In the genomic region with DNA sequence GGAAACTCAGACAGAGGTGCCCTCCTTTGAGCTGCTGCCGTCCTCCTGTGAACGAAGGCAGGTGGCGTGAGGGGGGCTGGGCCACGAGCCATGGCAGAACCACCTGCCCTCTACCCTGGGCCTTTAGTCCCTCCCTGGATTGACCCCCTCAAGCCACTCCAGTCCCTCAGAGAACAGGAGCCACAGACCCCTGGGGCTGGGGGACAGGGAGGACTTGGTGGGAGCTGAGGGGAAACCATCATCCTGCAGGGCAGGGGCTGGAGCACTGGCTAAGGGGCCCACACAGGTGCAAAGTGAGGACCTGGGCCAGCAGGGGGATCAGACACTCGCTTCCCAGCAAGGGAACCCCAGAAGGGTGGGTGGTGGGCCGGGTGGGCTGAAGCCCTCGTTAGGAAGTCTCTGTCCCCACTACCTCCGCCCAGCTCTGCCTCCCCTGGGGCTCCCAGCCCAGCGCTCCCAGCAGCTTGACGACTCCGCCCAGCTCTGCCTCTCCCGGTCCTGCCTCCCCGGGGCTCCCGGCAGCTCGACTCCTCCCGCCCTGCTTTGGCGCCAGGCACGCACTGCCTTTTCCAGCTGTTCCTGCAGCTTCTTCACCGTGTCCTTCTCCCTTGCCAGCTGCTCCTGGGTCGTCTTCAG, we compare ENCODE assay signal across 8 cellular contexts. TPM values are rescaled to one million over a fixed set of nuclear protein-coding genes. Genes with fewer than 3 reads are reported as not detected.
DNase-seq lines count a peak whose midpoint lies in the region; ATAC-seq, FAIRE-seq and TF ChIP-seq lines count a peak whose summit lies in the region.

No MANE protein-coding gene starts in this region.

- peaks cover 2% of the 10 kb centered on the region; the same call in 1 of the 2 replicates for H3K79me1 ChIP-seq in H1 (ENCODE audit: low read depth, low read length)

- H4K20me1 ChIP-seq in H1 (replicated peaks in 1 of 2; ENCODE audit: control insufficient read depth in 1 of 2, insufficient read depth in 2 of 2, low read length in 2 of 2): peaks cover 4 to 5% of the 10 kb centered on the region in 2 experiments

- no peak overlapping the region for H3K23ac ChIP-seq in H1 (ENCODE audit: insufficient read length)

- DNase-seq in AG20443 (ENCODE audit: low spot score): peak; percentile 61
- peak; percentile 20 for DNase-seq in HuH-7.5 (ENCODE audit: low spot score)
- no peak for DNase-seq in H1 (ENCODE audit: low read depth in 1 of 2, low spot score in 2 of 2)
- DNase-seq in GM19239 (ENCODE audit: insufficient read length, low spot score): no peak
- no peak for DNase-seq in OCI-M2 (lab: John Stamatoyannopoulos, UW; ENCODE audit: unreplicated experiment)

- H4K8ac ChIP-seq in H1 (ENCODE audit: extremely low read depth, insufficient read depth, low read length): no peak overlapping the region

- ATAC-seq in HG03571 (IDR thresholded peaks at IDR 0.05; ENCODE audit: unreplicated experiment) (no peak), HG02642 (IDR thresholded peaks at IDR 0.05; ENCODE audit: poor library complexity, unreplicated experiment) (no peak)

- H3K27me3 ChIP-seq in H1 (replicated peaks in 1 of 4; ENCODE audit: control insufficient read depth in 3 of 4, extremely low read depth in 1 of 4, insufficient read depth in 3 of 4, low read length in 3 of 4): no peaks in the 10 kb centered on the region
- no peaks in the 10 kb centered on the region for H3K27me3 ChIP-seq in muscle layer of colon (ENCODE audit: control insufficient read depth in 1 of 2, insufficient read depth in 2 of 2, low read length in 2 of 2)

- no peak overlapping the region for H3K9ac ChIP-seq in H1 (replicated peaks in 1 of 4; ENCODE audit: extremely low read depth in 1 of 4, low read depth in 3 of 4, low read length in 3 of 4)
- H3K9ac ChIP-seq in muscle layer of colon (ENCODE audit: low read length): peak overlapping the region; percentile 61

- H3K27ac ChIP-seq in H1 (ENCODE audit: low read depth, low read length) (no peak overlapping the region), muscle layer of colon (ENCODE audit: low read depth, low read length) (peak overlapping the region; percentile 72)

- H3K56ac ChIP-seq in H1 (replicated peaks; ENCODE audit: insufficient read length, low read depth, low read length): no peak overlapping the region

- H3K79me2 ChIP-seq in H1 (ENCODE audit: control insufficient read depth in 1 of 2, insufficient read depth in 2 of 2, low read length in 2 of 2): no peaks in the 10 kb centered on the region

- CTCF ChIA-PET in H1 (lab: Charles Lee; ENCODE audit: partially characterized antibody): interaction anchor here (0.7 to 10.0 kb wide), 11 partner anchors 8 to 111 kb away, joined by 3 to 114 read pairs (median 8); no protein-coding TSS in a partner anchor

- H2AK5ac ChIP-seq in H1 (ENCODE audit: low read depth, low read length): no peak overlapping the region

- TF ChIP-seq EP300 in H1 (IDR thresholded peaks at IDR 0.05; ENCODE audit: borderline replicate concordance in 1 of 2, low read depth in 2 of 2, low read length in 2 of 2): no peak

- no peaks in the 10 kb centered on the region for H3K23me2 ChIP-seq in H1 (ENCODE audit: low read depth, low read length)

- no peak for TF ChIP-seq CTCF in H1 (IDR thresholded peaks at IDR 0.05; ENCODE audit: control extremely low read depth in 1 of 3, insufficient read depth in 1 of 3, low read depth in 1 of 3, low read length in 3 of 3)

- no peak overlapping the region for H2AFZ ChIP-seq in H1 (ENCODE audit: low read length)

- POLR2A ChIA-PET in H1 (lab: Charles Lee; ENCODE audit: partially characterized antibody): interaction anchor here (0.9 to 1.5 kb wide), 3 partner anchors 12 to 112 kb away, joined by 3 to 6 read pairs (median 3); a partner anchor contains a TSS

- no peak overlapping the region for H3K4ac ChIP-seq in H1 (replicated peaks; ENCODE audit: insufficient read length, low read depth, low read length)

- H3K4me1 ChIP-seq in H1 (replicated peaks in 1 of 4; ENCODE audit: control insufficient read depth in 3 of 4, insufficient read depth in 4 of 4, low read length in 3 of 4) (peaks cover 0 to 8% (median 1%) of the 10 kb centered on the region in 4 experiments; a peak in 3 of 7 replicates), muscle layer of colon (ENCODE audit: insufficient read depth, low read length) (peaks cover 80% of the 10 kb centered on the region)

- no peak overlapping the region for H3K14ac ChIP-seq in H1 (ENCODE audit: insufficient read length)

- no peak for TF ChIP-seq POLR2A in H1 (IDR thresholded peaks at IDR 0.05; ENCODE audit: control extremely low read depth in 1 of 2, low read depth in 2 of 2, low read length in 2 of 2)

- H3K36me3 ChIP-seq in H1 (ENCODE audit: control insufficient read depth in 2 of 4, insufficient read depth in 4 of 4, low read length in 3 of 4) (peaks cover 0 to 20% (median 5%) of the 10 kb centered on the region in 4 experiments; a peak in 6 of 8 replicates), muscle layer of colon (ENCODE audit: insufficient read depth, low read length) (peaks cover 32% of the 10 kb centered on the region)

- no peak for FAIRE-seq in H1 (lab: Jason Lieb, UNC)
- no peak for FAIRE-seq in GM19239 (lab: Jason Lieb, UNC)

- H3K9me3 ChIP-seq in H1 (ENCODE audit: insufficient read depth in 2 of 2, low read depth in 1 of 2, low read length in 1 of 2) (no peaks in the 10 kb centered on the region), muscle layer of colon (ENCODE audit: low read length) (no peaks in the 10 kb centered on the region)

- H2BK15ac ChIP-seq in H1 (ENCODE audit: low read length): no peak overlapping the region

- no peak overlapping the region for H2BK20ac ChIP-seq in H1 (ENCODE audit: low read length)

- H4K91ac ChIP-seq in H1 (replicated peaks; ENCODE audit: insufficient read length, low read length): no peak overlapping the region

- H2BK120ac ChIP-seq in H1 (replicated peaks; ENCODE audit: low read depth, low read length): no peak overlapping the region

- H3K4me2 ChIP-seq in H1 (ENCODE audit: insufficient read depth in 1 of 2, low read depth in 2 of 2, low read length in 2 of 2): no peak overlapping the region

- no peak overlapping the region for H4K5ac ChIP-seq in H1 (ENCODE audit: insufficient read length, low read depth, low read length)

- H3K4me3 ChIP-seq in H1 (ENCODE audit: extremely low read depth in 1 of 4, insufficient read depth in 2 of 4, low read depth in 3 of 4, low read length in 4 of 4) (no peak overlapping the region), muscle layer of colon (ENCODE audit: low read depth in 1 of 2, low read length in 2 of 2) (peak overlapping the region in 1 of 2 donors; percentile 45)

- 88% methylated on average over 16 of the region's 20 CpGs; no CpG with 5 or more reads in 1 of the 2 experiments for WGBS in H1 (ENCODE audit: extremely low coverage in 1 of 2, insufficient coverage in 1 of 2, insufficient read length in 1 of 2, insufficient replicate concordance in 2 of 2, low coverage in 1 of 2, low lambda C conversion rate in 2 of 2, missing lambda C conversion rate in 1 of 2), 2 experiments

- H2BK5ac ChIP-seq in H1 (ENCODE audit: low read depth, low read length): no peak overlapping the region

- H2BK12ac ChIP-seq in H1 (ENCODE audit: low read depth, low read length): no peak overlapping the region

- no peak overlapping the region for H3K18ac ChIP-seq in H1 (ENCODE audit: extremely low read depth, low read length)

- TF ChIP-seq RAD21 in H1 (IDR thresholded peaks at IDR 0.05 in 1 of 2, conservative IDR thresholded peaks at IDR 0.05 in 1 of 2; ENCODE audit: low read depth in 2 of 2, low read length in 2 of 2): no peak

TF ChIP-seq in H1, 55 proteins besides CTCF, POLR2A, EP300 and RAD21 (continues in another document):
- TF ChIP-seq POLR2AphosphoS5 (IDR thresholded peaks at IDR 0.05; ENCODE audit: low read depth, low read length): 0 out of 2 replicates have a peak, but pooled peaks have one; percentile 33

RNA-seq across cellular contexts. Expression of a gene that starts 44.4 kb away (rescaled TPM):
- 208 TPM in 2 replicates for total RNA-seq in H1 (2021; fragmentation: NEBNext Ultra II Directional; extraction: Animal tissue kit (Norgen Biotek cat#: 25700))
- polyA plus RNA-seq in H1 (2011; rRNA removed): 21.9 and 43.3 TPM in 2 replicates
- polyA plus RNA-seq in H1 (2011; cell fraction: cytosol; rRNA removed): 48.1 TPM
- polyA plus RNA-seq in H1 (2011; cell fraction: nucleus; rRNA removed): 26.3 TPM
- 138 to 228 TPM (median 144 TPM) in 4 replicates for polyA plus RNA-seq in H1 (2012, experiment 1 of 2)
- 78.5 TPM for polyA plus RNA-seq in H1 (2012, experiment 2 of 2)
- 327 TPM for polyA plus RNA-seq in H1 (2013, experiment 1 of 2)
- polyA plus RNA-seq in H1 (2013, experiment 2 of 2): 333 TPM
- polyA minus RNA-seq in H1 (2011; rRNA and poly(A)+ RNA removed): 9.6 and 10.5 TPM in 2 replicates
- polyA minus RNA-seq in H1 (2011; cell fraction: cytosol; rRNA and poly(A)+ RNA removed): 25.1 TPM
- polyA minus RNA-seq in H1 (2011; cell fraction: nucleus; rRNA and poly(A)+ RNA removed): 17.0 TPM

Comparison
In these comparisons a context has a peak if more than half of its experiments do, and no peak if none do; other contexts are left out.
1. DNase-seq: peak in AG20443 (single experiment) and HuH-7.5 (single experiment); none in H1 (0 of 2), GM19239 (single experiment) and OCI-M2 (single experiment).